ENCODE assay signal across 18 cellular contexts in genomic region chr14:22493143-22493542, GRCh38.
DNase-seq lines count a peak whose midpoint lies in the region; ATAC-seq, FAIRE-seq and TF ChIP-seq lines count a peak whose summit lies in the region.
"Had no signal": no experiment of that assay in that cellular context is flagged by ENCODE, and none has a peak within 500 bp of the region (broad histone marks: within the 10 kb centered on the region; RNA-seq: fewer than 3 reads in every experiment).

No MANE protein-coding gene starts in this region.

- H3K9me3 ChIP-seq in OCI-LY7 (ENCODE audit: low read length) (no peaks in the 10 kb centered on the region), astrocyte (ENCODE audit: insufficient read depth, low read depth, low read length) (no peaks in the 10 kb centered on the region), pancreas (no peaks in the 10 kb centered on the region)

- no peaks in the 10 kb centered on the region for H4K20me1 ChIP-seq in OCI-LY7 (ENCODE audit: insufficient read depth, low read length)
- H4K20me1 ChIP-seq in astrocyte (ENCODE audit: insufficient read depth, low read length), result no peaks in the 10 kb centered on the region

- H3K36me3 Mint-ChIP-seq in activated naive CD4-positive, alpha-beta T cell treated with anti-CD3 and anti-CD28 coated beads, Interleukin-2, amount 50 U/mL, for 24 hours, result peaks cover 39% of the 10 kb centered on the region
- H3K36me3 Mint-ChIP-seq in astrocyte (ENCODE audit: low read depth, unreplicated experiment), result no peaks in the 10 kb centered on the region
- no peaks in the 10 kb centered on the region for H3K36me3 Mint-ChIP-seq in stimulated activated memory B cell treated with anti-CD40 and anti-IgM and Interleukin-4, amounts not matched to agents 10 μg/mL and 1 μg/mL and 100 μg/mL, for 72 hours

- no peaks in the 10 kb centered on the region for H3K9me2 ChIP-seq in OCI-LY7 (ENCODE audit: insufficient read depth, low read length)

- H3K4me2 ChIP-seq in OCI-LY7 (ENCODE audit: low read length), result peak overlapping the region; percentile 67
- H3K4me2 ChIP-seq in astrocyte (ENCODE audit: low read length), result peak overlapping the region; percentile 39
- H3K4me2 ChIP-seq: KMS-11 had no signal

- peak overlapping the region; percentile 46 for H3K4me3 ChIP-seq in OCI-LY7 (ENCODE audit: low read depth, low read length, poor library complexity, severe bottlenecking)
- H3K4me3 ChIP-seq in astrocyte (ENCODE audit: insufficient read depth, low read depth, low read length), result no peak overlapping the region
- H3K4me3 ChIP-seq in pancreas, result no peak overlapping the region
- H3K4me3 ChIP-seq: lung had no signal

- H3K27ac ChIP-seq in OCI-LY7 (ENCODE audit: low read depth, low read length, poor library complexity, severe bottlenecking) (peak overlapping the region; percentile 51), astrocyte (ENCODE audit: low read depth, low read length) (no peak overlapping the region), substantia nigra (ENCODE audit: low read depth, low read length, poor library complexity, severe bottlenecking) (no peak overlapping the region), pancreas (no peak overlapping the region)
- H3K27ac ChIP-seq: KMS-11 had no signal

- peaks cover 16% of the 10 kb centered on the region for H3K27me3 ChIP-seq in astrocyte (ENCODE audit: insufficient read depth, low read length)
- H3K27me3 ChIP-seq in pancreas, result no peaks in the 10 kb centered on the region

- no peak overlapping the region for H3K9ac ChIP-seq in astrocyte (ENCODE audit: low read length)
- H3K9ac ChIP-seq: KMS-11 had no signal

- H3K9me3 Mint-ChIP-seq in activated naive CD4-positive, alpha-beta T cell treated with anti-CD3 and anti-CD28 coated beads, Interleukin-2, amount 50 U/mL, for 24 hours, result no peaks in the 10 kb centered on the region
- peaks cover 2% of the 10 kb centered on the region for H3K9me3 Mint-ChIP-seq in astrocyte (ENCODE audit: unreplicated experiment)
- H3K9me3 Mint-ChIP-seq in stimulated activated memory B cell treated with anti-CD40 and anti-IgM and Interleukin-4, amounts not matched to agents 10 μg/mL and 1 μg/mL and 100 μg/mL, for 72 hours, result no peaks in the 10 kb centered on the region
- H3K9me3 Mint-ChIP-seq: nephron progenitor cell had no signal

- intact Hi-C loops in OCI-LY7 (cut with micrococcal nuclease; ENCODE audit: unreplicated experiment), result no loop called here
- intact Hi-C loops in pancreas (cut with DNase I), result no loop called here

- CTCF ChIA-PET in OCI-LY7 (lab: Charles Lee; ENCODE audit: unreplicated experiment), result no interaction called here

- H3K79me2 ChIP-seq in OCI-LY7 (ENCODE audit: insufficient read depth, low read depth, low read length), result no peaks in the 10 kb centered on the region
- H3K79me2 ChIP-seq in astrocyte (ENCODE audit: insufficient read depth, low read length), result no peaks in the 10 kb centered on the region

- no peak for FAIRE-seq in astrocyte (lab: Jason Lieb, UNC)
- no peak for FAIRE-seq in pancreas (lab: Jason Lieb, UNC)
- FAIRE-seq: G401.6 had no signal

- BruUV-seq in OCI-LY7 (replicated peaks; lab: Mats Ljungman, UMichigan), result no TSS peak

- peaks cover 39% of the 10 kb centered on the region for H3K4me1 Mint-ChIP-seq in activated naive CD4-positive, alpha-beta T cell treated with anti-CD3 and anti-CD28 coated beads, Interleukin-2, amount 50 U/mL, for 24 hours
- H3K4me1 Mint-ChIP-seq in astrocyte (ENCODE audit: low read depth, unreplicated experiment), result peaks cover 4% of the 10 kb centered on the region
- H3K4me1 Mint-ChIP-seq in stimulated activated memory B cell treated with anti-CD40 and anti-IgM and Interleukin-4, amounts not matched to agents 10 μg/mL and 1 μg/mL and 100 μg/mL, for 72 hours, result peaks cover 91% of the 10 kb centered on the region

- peak overlapping the region; percentile 96 for H3K27ac Mint-ChIP-seq in activated naive CD4-positive, alpha-beta T cell treated with anti-CD3 and anti-CD28 coated beads, Interleukin-2, amount 50 U/mL, for 24 hours
- no peak overlapping the region for H3K27ac Mint-ChIP-seq in astrocyte (ENCODE audit: unreplicated experiment)
- H3K27ac Mint-ChIP-seq in stimulated activated memory B cell treated with anti-CD40 and anti-IgM and Interleukin-4, amounts not matched to agents 10 μg/mL and 1 μg/mL and 100 μg/mL, for 72 hours, result peak overlapping the region; percentile 98
- H3K27ac Mint-ChIP-seq: nephron progenitor cell had no signal

- POLR2A ChIA-PET in OCI-LY7 (lab: Charles Lee), result interaction anchor here (0.5 to 4.1 kb wide), 8 partner anchors 12 to 332 kb away, joined by 3 to 31 read pairs (median 4); partner anchors contain the start of gene DAD1

- WGBS in pancreas, 2 donors, result 81 to 85% methylated on average over 7 of the region's 7 CpGs

- H2AFZ ChIP-seq in OCI-LY7 (ENCODE audit: low read length), result peak overlapping the region; percentile 49; the same call in 1 of the 2 replicates
- no peak overlapping the region for H2AFZ ChIP-seq in astrocyte (ENCODE audit: low read depth, low read length)

- H3K36me3 ChIP-seq in OCI-LY7 (ENCODE audit: insufficient read depth, low read length), result no peaks in the 10 kb centered on the region
- H3K36me3 ChIP-seq in astrocyte (ENCODE audit: insufficient read depth, low read length), result no peaks in the 10 kb centered on the region
- no peaks in the 10 kb centered on the region for H3K36me3 ChIP-seq in pancreas

- H3K4me1 ChIP-seq in OCI-LY7 (ENCODE audit: insufficient read depth, low read length, poor library complexity, severe bottlenecking) (peaks cover 98% of the 10 kb centered on the region), astrocyte (ENCODE audit: insufficient read depth, low read length) (no peaks in the 10 kb centered on the region), pancreas (no peaks in the 10 kb centered on the region)

- TF ChIP-seq CTCF in OCI-LY7 (conservative IDR thresholded peaks at IDR 0.05; ENCODE audit: low read length) (no peak), astrocyte (IDR thresholded peaks at IDR 0.05; ENCODE audit: insufficient read depth, low read depth, low read length) (no peak), pancreas (IDR thresholded peaks at IDR 0.05) (no peak)

- no peak for DNase-seq in activated naive CD4-positive, alpha-beta T cell treated with Interleukin-2 at 50 U/mL for 16 hours
- DNase-seq in OCI-LY7 (ENCODE audit: low spot score) (no peak), astrocyte (ENCODE audit: low read depth) (no peak), substantia nigra (lab: John Stamatoyannopoulos, UW) (no peak), H4 (ENCODE audit: low spot score) (no peak), pancreas (no peak)
- DNase-seq: cortex of kidney, NCI-H1105, NCI-H2171, NCI-H82, nephron progenitor cell, RPMI8226 had no signal

- ATAC-seq in stimulated activated memory B cell treated with anti-CD40 and anti-IgM and Interleukin-4, amounts not matched to agents 10 μg/mL and 1 μg/mL and 100 μg/mL, for 72 hours, result no peak
- ATAC-seq in pancreas, result no peak
- ATAC-seq: activated CD4-positive, CD25-positive, alpha-beta regulatory T cell treated with anti-CD3 and anti-CD28 coated beads, Interleukin-2, amount 50 U/mL, for 24 hours had no signal

- H3K4me3 Mint-ChIP-seq in activated naive CD4-positive, alpha-beta T cell treated with anti-CD3 and anti-CD28 coated beads, Interleukin-2, amount 50 U/mL, for 24 hours, result peak overlapping the region; percentile 87
- no peak overlapping the region for H3K4me3 Mint-ChIP-seq in astrocyte (ENCODE audit: unreplicated experiment)
- H3K4me3 Mint-ChIP-seq in stimulated activated memory B cell treated with anti-CD40 and anti-IgM and Interleukin-4, amounts not matched to agents 10 μg/mL and 1 μg/mL and 100 μg/mL, for 72 hours, result peak overlapping the region; percentile 29
- H3K4me3 Mint-ChIP-seq: nephron progenitor cell had no signal

- no peaks in the 10 kb centered on the region for H3K27me3 Mint-ChIP-seq in activated naive CD4-positive, alpha-beta T cell treated with anti-CD3 and anti-CD28 coated beads, Interleukin-2, amount 50 U/mL, for 24 hours
- H3K27me3 Mint-ChIP-seq in astrocyte (ENCODE audit: low read depth, unreplicated experiment), result peaks cover 42% of the 10 kb centered on the region
- H3K27me3 Mint-ChIP-seq in stimulated activated memory B cell treated with anti-CD40 and anti-IgM and Interleukin-4, amounts not matched to agents 10 μg/mL and 1 μg/mL and 100 μg/mL, for 72 hours, result no peaks in the 10 kb centered on the region
